8 cellular contexts compared by ENCODE assay signal in genomic region chr19:39402417-39403297, GRCh38. TPM values are rescaled to one million over a fixed set of nuclear protein-coding genes. Genes with fewer than 3 reads are reported as not detected.
DNase-seq lines count a peak whose midpoint lies in the region; ATAC-seq and TF ChIP-seq lines count a peak whose summit lies in the region.

No MANE protein-coding gene starts in this region.

- ATAC-seq in HG03571 (IDR thresholded peaks at IDR 0.05; ENCODE audit: unreplicated experiment) (peak; percentile 21), PC-3 (peak; percentile 30), esophagus mucosa (peak; percentile 46)

- H3K4me3 ChIP-seq in PC-3 (ENCODE audit: low read length) (peak overlapping the region; percentile 66), mucosa of stomach (ENCODE audit: low read length) (peak overlapping the region; percentile 61)

- POLR2A ChIA-PET in PC-3 (lab: Charles Lee; ENCODE audit: unreplicated experiment) = interaction anchor here (0.6 to 1.0 kb wide), 4 partner anchors 11 to 1471 kb away, joined by 3 to 6 read pairs (median 4); partner anchors contain the start of genes MED29, PAF1 and RPS16

- H3K79me2 ChIP-seq in PC-3 (ENCODE audit: low read length) = peaks cover 10% of the 10 kb centered on the region

- CTCF ChIA-PET in PC-3 (lab: Charles Lee) = interaction anchor here (1.0 kb wide), 1 partner anchor 9 kb away, joined by 3 read pairs; no protein-coding TSS in a partner anchor

- H3F3A ChIP-seq in PC-3 (ENCODE audit: low read length, unreplicated experiment) = no peaks in the 10 kb centered on the region

- H3K27me3 ChIP-seq in PC-3 (ENCODE audit: low read length) (no peaks in the 10 kb centered on the region), mucosa of stomach (ENCODE audit: control insufficient read depth, insufficient read depth, low read length) (no peaks in the 10 kb centered on the region)

- H3K9ac ChIP-seq in PC-3 (ENCODE audit: low read length) (peak overlapping the region; percentile 92), mucosa of stomach (ENCODE audit: low read length) (peak overlapping the region; percentile 98)

- intact Hi-C loops in PC-3 (cut with micrococcal nuclease) = no loop called here

- BruUV-seq in PC-3 (replicated peaks; lab: Mats Ljungman, UMichigan) = no TSS peak

- H3K36me3 ChIP-seq in PC-3 (ENCODE audit: low read depth, low read length) (peaks cover under 1% of the 10 kb centered on the region; the same call in 1 of the 2 replicates), mucosa of stomach (ENCODE audit: control insufficient read depth, insufficient read depth, low read length) (peaks cover 2% of the 10 kb centered on the region)

- peak overlapping the region; percentile 95 for H3K4me2 ChIP-seq in PC-3 (ENCODE audit: low read length)

- TF ChIP-seq CTCF in PC-3 (conservative IDR thresholded peaks at IDR 0.05; ENCODE audit: low read depth, low read length) = no peak

- peak overlapping the region; percentile 97 for H3K27ac ChIP-seq in PC-3 (ENCODE audit: low read length)

- H4K20me1 ChIP-seq in PC-3 (ENCODE audit: low read length) = peaks cover 9% of the 10 kb centered on the region

- DNase-seq in NCI-H1417 (lab: John Stamatoyannopoulos, UW) = peak; percentile 71 to 80 (median 75)
- DNase-seq in NCI-H1417 treated with DMSO at 0.1 percent for 48 hours (lab: John Stamatoyannopoulos, UW) = no peak
- peak; percentile 71 for DNase-seq in PC-3
- DNase-seq in activated T-cell treated with anti-CD3 and anti-CD28 coated beads, Interleukin-2, amount 50 U/mL, for 48 hours = peak; percentile 89 to 90
- DNase-seq in stimulated activated CD8-positive, alpha-beta memory T cell treated with anti-CD3 and anti-CD28 coated beads, Interleukin-4, amount 100 ng/mL, for 4 hours (ENCODE audit: low read depth in 2 of 2, low spot score in 1 of 2) = peak; percentile 73 to 83

- peaks cover 48% of the 10 kb centered on the region for H3K4me1 ChIP-seq in PC-3 (ENCODE audit: insufficient read depth, low read length)
- H3K4me1 ChIP-seq in mucosa of stomach (ENCODE audit: control insufficient read depth, insufficient read depth, low read length) = peaks cover 75% of the 10 kb centered on the region

- H2AFZ ChIP-seq in PC-3 (ENCODE audit: low read length) = peak overlapping the region; percentile 54; the same call in 1 of the 2 replicates

- no peaks in the 10 kb centered on the region for H3K9me2 ChIP-seq in PC-3 (replicated peaks; ENCODE audit: low read length)

- H3K9me3 ChIP-seq in PC-3 (ENCODE audit: low read length) (no peaks in the 10 kb centered on the region), mucosa of stomach (ENCODE audit: control insufficient read depth, low read length) (no peaks in the 10 kb centered on the region)

RNA-seq across cellular contexts. Expression of gene ZFP36, which starts 4.0 kb away (rescaled TPM):
- total RNA-seq in PC-3 (2014; rRNA removed) (32.7 and 68.4 TPM in 2 replicates), esophagus mucosa (141 TPM)

RNA-seq across cellular contexts. Expression of gene PLEKHG2, which starts 9.8 kb away (rescaled TPM):
- total RNA-seq in PC-3 (2014; rRNA removed) (8.3 and 10.6 TPM in 2 replicates), esophagus mucosa (12.8 TPM)

RNA-seq across cellular contexts. Expression of gene MED29, which starts 11.5 kb away (rescaled TPM):
- total RNA-seq in PC-3 (2014; rRNA removed) (17.0 and 30.1 TPM in 2 replicates), esophagus mucosa (21.4 TPM)

RNA-seq across cellular contexts. Expression of gene PAF1, which starts 11.8 kb away (rescaled TPM):
- 50.7 and 56.6 TPM in 2 replicates for total RNA-seq in PC-3 (2014; rRNA removed)
- 29.5 TPM for total RNA-seq in esophagus mucosa

RNA-seq across cellular contexts. Expression of gene RPS16, which starts 33.1 kb away (rescaled TPM):
- total RNA-seq in PC-3 (2014; rRNA removed) (294 and 418 TPM in 2 replicates), esophagus mucosa (2,374 TPM)
